ENCODE assay signal across 1 cellular context in the genomic region with DNA sequence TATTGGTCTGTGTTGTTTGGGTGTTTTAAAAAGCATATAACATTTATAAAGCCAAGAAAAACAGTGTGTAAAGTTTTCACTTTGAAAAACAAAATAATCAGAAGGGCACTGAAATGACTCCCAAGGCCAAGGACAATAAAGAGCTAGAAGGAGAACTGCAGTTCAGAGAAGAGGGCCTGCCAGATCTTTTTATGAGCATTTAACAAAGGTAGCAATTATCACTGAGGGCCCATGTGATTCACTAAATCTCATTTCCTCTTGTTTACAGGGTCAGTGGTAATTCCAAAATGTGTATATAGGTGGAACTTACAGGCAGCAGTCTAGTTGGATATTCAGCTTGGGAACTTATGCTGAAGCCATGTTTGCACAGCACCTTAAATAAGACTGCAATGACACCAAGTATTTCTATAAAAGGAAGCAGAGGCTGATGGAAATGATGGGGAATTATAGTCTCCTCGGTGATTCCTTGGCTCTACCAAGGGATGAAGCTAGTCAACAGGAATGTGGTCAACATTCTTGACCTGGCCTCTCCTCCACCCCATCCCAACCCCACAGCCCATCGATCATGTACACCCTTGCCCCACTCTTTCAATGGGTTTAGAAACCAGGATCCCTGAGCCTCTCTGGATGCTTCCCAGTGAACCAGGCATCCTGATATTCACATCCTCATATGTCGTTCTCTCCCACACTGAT.
TF ChIP-seq lines count a peak whose summit lies in the region.

No MANE protein-coding gene starts in this region.

TF ChIP-seq in GM23338, 12 proteins besides CTCF, POLR2A, EP300 and RAD21 (continued from another document):
- TF ChIP-seq, protein P1, sequence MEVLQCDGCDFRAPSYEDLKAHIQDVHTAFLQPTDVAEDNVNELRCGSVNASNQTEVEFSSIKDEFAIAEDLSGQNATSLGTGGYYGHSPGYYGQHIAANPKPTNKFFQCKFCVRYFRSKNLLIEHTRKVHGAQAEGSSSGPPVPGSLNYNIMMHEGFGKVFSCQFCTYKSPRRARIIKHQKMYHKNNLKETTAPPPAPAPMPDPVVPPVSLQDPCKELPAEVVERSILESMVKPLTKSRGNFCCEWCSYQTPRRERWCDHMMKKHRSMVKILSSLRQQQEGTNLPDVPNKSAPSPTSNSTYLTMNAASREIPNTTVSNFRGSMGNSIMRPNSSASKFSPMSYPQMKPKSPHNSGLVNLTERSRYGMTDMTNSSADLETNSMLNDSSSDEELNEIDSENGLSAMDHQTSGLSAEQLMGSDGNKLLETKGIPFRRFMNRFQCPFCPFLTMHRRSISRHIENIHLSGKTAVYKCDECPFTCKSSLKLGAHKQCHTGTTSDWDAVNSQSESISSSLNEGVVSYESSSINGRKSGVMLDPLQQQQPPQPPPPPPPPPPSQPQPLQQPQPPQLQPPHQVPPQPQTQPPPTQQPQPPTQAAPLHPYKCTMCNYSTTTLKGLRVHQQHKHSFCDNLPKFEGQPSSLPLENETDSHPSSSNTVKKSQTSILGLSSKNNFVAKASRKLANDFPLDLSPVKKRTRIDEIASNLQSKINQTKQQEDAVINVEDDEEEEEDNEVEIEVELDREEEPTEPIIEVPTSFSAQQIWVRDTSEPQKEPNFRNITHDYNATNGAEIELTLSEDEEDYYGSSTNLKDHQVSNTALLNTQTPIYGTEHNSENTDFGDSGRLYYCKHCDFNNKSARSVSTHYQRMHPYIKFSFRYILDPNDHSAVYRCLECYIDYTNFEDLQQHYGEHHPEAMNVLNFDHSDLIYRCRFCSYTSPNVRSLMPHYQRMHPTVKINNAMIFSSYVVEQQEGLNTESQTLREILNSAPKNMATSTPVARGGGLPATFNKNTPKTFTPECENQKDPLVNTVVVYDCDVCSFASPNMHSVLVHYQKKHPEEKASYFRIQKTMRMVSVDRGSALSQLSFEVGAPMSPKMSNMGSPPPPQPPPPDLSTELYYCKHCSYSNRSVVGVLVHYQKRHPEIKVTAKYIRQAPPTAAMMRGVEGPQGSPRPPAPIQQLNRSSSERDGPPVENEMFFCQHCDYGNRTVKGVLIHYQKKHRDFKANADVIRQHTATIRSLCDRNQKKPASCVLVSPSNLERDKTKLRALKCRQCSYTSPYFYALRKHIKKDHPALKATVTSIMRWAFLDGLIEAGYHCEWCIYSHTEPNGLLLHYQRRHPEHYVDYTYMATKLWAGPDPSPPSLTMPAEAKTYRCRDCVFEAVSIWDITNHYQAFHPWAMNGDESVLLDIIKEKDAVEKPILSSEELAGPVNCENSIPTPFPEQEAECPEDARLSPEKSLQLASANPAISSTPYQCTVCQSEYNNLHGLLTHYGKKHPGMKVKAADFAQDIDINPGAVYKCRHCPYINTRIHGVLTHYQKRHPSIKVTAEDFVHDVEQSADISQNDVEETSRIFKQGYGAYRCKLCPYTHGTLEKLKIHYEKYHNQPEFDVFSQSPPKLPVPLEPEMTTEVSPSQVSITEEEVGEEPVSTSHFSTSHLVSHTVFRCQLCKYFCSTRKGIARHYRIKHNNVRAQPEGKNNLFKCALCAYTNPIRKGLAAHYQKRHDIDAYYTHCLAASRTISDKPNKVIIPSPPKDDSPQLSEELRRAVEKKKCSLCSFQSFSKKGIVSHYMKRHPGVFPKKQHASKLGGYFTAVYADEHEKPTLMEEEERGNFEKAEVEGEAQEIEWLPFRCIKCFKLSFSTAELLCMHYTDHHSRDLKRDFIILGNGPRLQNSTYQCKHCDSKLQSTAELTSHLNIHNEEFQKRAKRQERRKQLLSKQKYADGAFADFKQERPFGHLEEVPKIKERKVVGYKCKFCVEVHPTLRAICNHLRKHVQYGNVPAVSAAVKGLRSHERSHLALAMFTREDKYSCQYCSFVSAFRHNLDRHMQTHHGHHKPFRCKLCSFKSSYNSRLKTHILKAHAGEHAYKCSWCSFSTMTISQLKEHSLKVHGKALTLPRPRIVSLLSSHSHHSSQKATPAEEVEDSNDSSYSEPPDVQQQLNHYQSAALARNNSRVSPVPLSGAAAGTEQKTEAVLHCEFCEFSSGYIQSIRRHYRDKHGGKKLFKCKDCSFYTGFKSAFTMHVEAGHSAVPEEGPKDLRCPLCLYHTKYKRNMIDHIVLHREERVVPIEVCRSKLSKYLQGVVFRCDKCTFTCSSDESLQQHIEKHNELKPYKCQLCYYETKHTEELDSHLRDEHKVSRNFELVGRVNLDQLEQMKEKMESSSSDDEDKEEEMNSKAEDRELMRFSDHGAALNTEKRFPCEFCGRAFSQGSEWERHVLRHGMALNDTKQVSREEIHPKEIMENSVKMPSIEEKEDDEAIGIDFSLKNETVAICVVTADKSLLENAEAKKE (CRISPR knock-in tag; IDR thresholded peaks at IDR 0.05), result no peak
- TF ChIP-seq NANOG (IDR thresholded peaks at IDR 0.05; ENCODE audit: borderline replicate concordance) (no peak), EZH2phosphoT487 (IDR thresholded peaks at IDR 0.05; ENCODE audit: unreplicated experiment) (no peak), ZNF331 (CRISPR knock-in tag; IDR thresholded peaks at IDR 0.05; ENCODE audit: low read depth) (no peak), CREB1 (CRISPR knock-in tag; IDR thresholded peaks at IDR 0.05; ENCODE audit: low read depth) (no peak)
- TF ChIP-seq, protein P2, sequence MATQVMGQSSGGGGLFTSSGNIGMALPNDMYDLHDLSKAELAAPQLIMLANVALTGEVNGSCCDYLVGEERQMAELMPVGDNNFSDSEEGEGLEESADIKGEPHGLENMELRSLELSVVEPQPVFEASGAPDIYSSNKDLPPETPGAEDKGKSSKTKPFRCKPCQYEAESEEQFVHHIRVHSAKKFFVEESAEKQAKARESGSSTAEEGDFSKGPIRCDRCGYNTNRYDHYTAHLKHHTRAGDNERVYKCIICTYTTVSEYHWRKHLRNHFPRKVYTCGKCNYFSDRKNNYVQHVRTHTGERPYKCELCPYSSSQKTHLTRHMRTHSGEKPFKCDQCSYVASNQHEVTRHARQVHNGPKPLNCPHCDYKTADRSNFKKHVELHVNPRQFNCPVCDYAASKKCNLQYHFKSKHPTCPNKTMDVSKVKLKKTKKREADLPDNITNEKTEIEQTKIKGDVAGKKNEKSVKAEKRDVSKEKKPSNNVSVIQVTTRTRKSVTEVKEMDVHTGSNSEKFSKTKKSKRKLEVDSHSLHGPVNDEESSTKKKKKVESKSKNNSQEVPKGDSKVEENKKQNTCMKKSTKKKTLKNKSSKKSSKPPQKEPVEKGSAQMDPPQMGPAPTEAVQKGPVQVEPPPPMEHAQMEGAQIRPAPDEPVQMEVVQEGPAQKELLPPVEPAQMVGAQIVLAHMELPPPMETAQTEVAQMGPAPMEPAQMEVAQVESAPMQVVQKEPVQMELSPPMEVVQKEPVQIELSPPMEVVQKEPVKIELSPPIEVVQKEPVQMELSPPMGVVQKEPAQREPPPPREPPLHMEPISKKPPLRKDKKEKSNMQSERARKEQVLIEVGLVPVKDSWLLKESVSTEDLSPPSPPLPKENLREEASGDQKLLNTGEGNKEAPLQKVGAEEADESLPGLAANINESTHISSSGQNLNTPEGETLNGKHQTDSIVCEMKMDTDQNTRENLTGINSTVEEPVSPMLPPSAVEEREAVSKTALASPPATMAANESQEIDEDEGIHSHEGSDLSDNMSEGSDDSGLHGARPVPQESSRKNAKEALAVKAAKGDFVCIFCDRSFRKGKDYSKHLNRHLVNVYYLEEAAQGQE (IDR thresholded peaks at IDR 0.05; ENCODE audit: unreplicated experiment), result no peak
